In genomic region chr1:93346472-93346991, GRCh38 we compare ENCODE assay signal across 8 cellular contexts. TPM values are rescaled to one million over a fixed set of nuclear protein-coding genes. Genes with fewer than 3 reads are reported as not detected.
DNase-seq lines count a peak whose midpoint lies in the region; ATAC-seq and TF ChIP-seq lines count a peak whose summit lies in the region.

No MANE protein-coding gene starts in this region.

- H3K27me3 Mint-ChIP-seq in T-helper 17 cell: no peaks in the 10 kb centered on the region

- DNase-seq in ELR (ENCODE audit: low read depth) (peak; percentile 69), HT1080 (ENCODE audit: low read depth) (peak; percentile 33), T-helper 17 cell (peak in 2 of 3 donors; percentile 14 to 21), cardiac fibroblast (ENCODE audit: low read depth in 2 of 2) (peak in 1 of 2 donors; percentile 31), NCI-H226 (no peak)
- DNase-seq in stimulated activated CD8-positive, alpha-beta memory T cell treated with anti-CD3 and anti-CD28 coated beads, Interleukin-4, amount 100 ng/mL, for 1 hour (ENCODE audit: low read depth in 2 of 2, low spot score in 1 of 2): peak; percentile 9 to 11

- peak overlapping the region; percentile 99 for H3K4me3 Mint-ChIP-seq in T-helper 17 cell

- ATAC-seq in GM21381 (IDR thresholded peaks at IDR 0.05; ENCODE audit: unreplicated experiment): peak; percentile 17
- ATAC-seq in T-helper 17 cell: peak; percentile 42

- no peaks in the 10 kb centered on the region for H3K9me3 ChIP-seq in T-helper 17 cell (ENCODE audit: control insufficient read depth, low read length, poor library complexity, severe bottlenecking)

- TF ChIP-seq CTCF in cardiac fibroblast (IDR thresholded peaks at IDR 0.05; ENCODE audit: low read depth, low read length): no peak

- H3K27ac Mint-ChIP-seq in T-helper 17 cell: peak overlapping the region; percentile 100

- no peaks in the 10 kb centered on the region for H3K27me3 ChIP-seq in layer of hippocampus (ENCODE audit: control insufficient read depth, insufficient read depth, low read length)

- H3K4me3 ChIP-seq in cardiac fibroblast (replicated peaks in 1 of 2; ENCODE audit: low read depth in 2 of 2, low read length in 2 of 2): peak overlapping the region; percentile 84 to 92

- H3K36me3 Mint-ChIP-seq in T-helper 17 cell (ENCODE audit: low read depth): no peaks in the 10 kb centered on the region

- H3K27ac ChIP-seq in layer of hippocampus (ENCODE audit: low read depth, low read length): peak overlapping the region; percentile 90

- peaks cover 27% of the 10 kb centered on the region for H3K4me1 Mint-ChIP-seq in T-helper 17 cell

RNA-seq across cellular contexts. Expression of gene DR1, which starts 0.8 kb away (rescaled TPM):
- 95.6 and 97.3 TPM in 2 replicates for total RNA-seq in HT1080 (2014; rRNA removed; shearing (Covaris generic))
- 58.9 and 67.9 TPM in 2 replicates for polyA plus RNA-seq in HT1080 (2015; cell fraction: cytosol; rRNA removed)
- 32.6 and 33.0 TPM in 2 replicates for polyA plus RNA-seq in HT1080 (2015; cell fraction: nucleus; rRNA removed)
- 10 to 100 TPM; 58.9 to 75.1 TPM for total RNA-seq in T-helper 17 cell
